27 cellular contexts compared by ENCODE assay signal in genomic region chr3:9222956-9223639, GRCh38.
"Had no signal": no experiment of that assay in that cellular context is flagged by ENCODE, and none has a peak within 500 bp of the region (broad histone marks: within the 10 kb centered on the region; RNA-seq: fewer than 3 reads in every experiment).

No MANE protein-coding gene starts in this region.

- H3K27ac Mint-ChIP-seq: activated naive CD8-positive, alpha-beta T cell; natural killer cell; stimulated activated effector memory CD8-positive, alpha-beta T cell treated with anti-CD3 and anti-CD28 coated beads, Interleukin-12 subunit alpha, Interleukin-12 subunit beta, amount 100 ng/mL, for 72 hours; stimulated activated naive CD8-positive, alpha-beta T cell treated with anti-CD3 and anti-CD28 coated beads, Interleukin-15, Interleukin-2, amounts not matched to agents 100 ng/mL and 50 ng/mL, for 24 hours had no signal

- H3K27me3 ChIP-seq: esophagus squamous epithelium, heart right ventricle, right lobe of liver, uterus had no signal

- H3K27ac ChIP-seq: epithelial cell of prostate, esophagus squamous epithelium, heart right ventricle, lower lobe of right lung, right lobe of liver, thoracic aorta, uterus, VCaP had no signal

- H3K9me3 Mint-ChIP-seq: natural killer cell; stimulated activated effector memory CD8-positive, alpha-beta T cell treated with anti-CD3 and anti-CD28 coated beads, Interleukin-12 subunit alpha, Interleukin-12 subunit beta, amount 100 ng/mL, for 72 hours; stimulated activated naive CD8-positive, alpha-beta T cell treated with anti-CD3 and anti-CD28 coated beads, Interleukin-15, Interleukin-2, amounts not matched to agents 100 ng/mL and 50 ng/mL, for 24 hours had no signal

- H3K9me3 ChIP-seq: esophagus squamous epithelium, heart right ventricle, lower lobe of right lung, right lobe of liver, thoracic aorta, uterus had no signal

- ATAC-seq: heart right ventricle; left lobe of liver; lower lobe of right lung; natural killer cell; right lobe of liver; stimulated activated effector memory CD8-positive, alpha-beta T cell treated with anti-CD3 and anti-CD28 coated beads, Interleukin-12 subunit alpha, Interleukin-12 subunit beta, amount 100 ng/mL, for 72 hours had no signal

- DNase-seq: activated CD4-positive, alpha-beta T cell treated with anti-CD3 and anti-CD28 coated beads for 48 hours; activated CD4-positive, alpha-beta T cell treated with anti-CD3 and anti-CD28 coated beads, Interleukin-2, amount 50 U/mL, for 48 hours; activated CD8-positive, alpha-beta memory T cell treated with anti-CD3 and anti-CD28 coated beads for 24 hours; activated effector memory CD4-positive, alpha-beta T cell treated with Interleukin-2 at 50 U/mL for 16 hours; activated naive CD4-positive, alpha-beta T cell treated with Interleukin-2 at 50 U/mL for 16 hours; anterior cingulate cortex; dermis blood vessel endothelial cell; effector CD8-positive, alpha-beta T cell; esophagus squamous epithelium; foreskin melanocyte; heart right ventricle; kidney glomerular epithelial cell; lower lobe of right lung; mesenchymal stem cell; natural killer cell; right lobe of liver; small intestine; stimulated activated CD4-positive, alpha-beta T cell treated with anti-CD3 and anti-CD28 coated beads, Interleukin-4, amount 100 ng/mL, for 24 hours; trophoblast cell; uterus had no signal

- H3K36me3 Mint-ChIP-seq: natural killer cell; stimulated activated effector memory CD8-positive, alpha-beta T cell treated with anti-CD3 and anti-CD28 coated beads, Interleukin-12 subunit alpha, Interleukin-12 subunit beta, amount 100 ng/mL, for 72 hours had no signal

- H3K36me3 ChIP-seq: esophagus squamous epithelium, heart right ventricle, lower lobe of right lung, right lobe of liver, thoracic aorta, uterus had no signal

- H3K4me3 ChIP-seq: esophagus squamous epithelium, heart right ventricle, lower lobe of right lung, right lobe of liver, thoracic aorta, uterus had no signal

- H3K27me3 Mint-ChIP-seq: stimulated activated naive CD8-positive, alpha-beta T cell treated with anti-CD3 and anti-CD28 coated beads, Interleukin-15, Interleukin-2, amounts not matched to agents 100 ng/mL and 50 ng/mL, for 24 hours had no signal

- H3K4me3 Mint-ChIP-seq: activated naive CD8-positive, alpha-beta T cell; natural killer cell; stimulated activated effector memory CD8-positive, alpha-beta T cell treated with anti-CD3 and anti-CD28 coated beads, Interleukin-12 subunit alpha, Interleukin-12 subunit beta, amount 100 ng/mL, for 72 hours; stimulated activated naive CD8-positive, alpha-beta T cell treated with anti-CD3 and anti-CD28 coated beads, Interleukin-15, Interleukin-2, amounts not matched to agents 100 ng/mL and 50 ng/mL, for 24 hours had no signal

- H3K4me1 ChIP-seq: lower lobe of right lung, right lobe of liver had no signal

- H3K4me1 Mint-ChIP-seq: natural killer cell had no signal
